In genomic region chr17:39270923-39271322, GRCh38 we compare ENCODE assay signal across 8 cellular contexts. TPM values are rescaled to one million over a fixed set of nuclear protein-coding genes. Genes with fewer than 3 reads are reported as not detected.
DNase-seq lines count a peak whose midpoint lies in the region; ATAC-seq and TF ChIP-seq lines count a peak whose summit lies in the region.

No MANE protein-coding gene starts in this region.

- H3K36me3 Mint-ChIP-seq in natural killer cell, result no peaks in the 10 kb centered on the region

- no peak overlapping the region for H3K4me3 ChIP-seq in astrocyte of the spinal cord (ENCODE audit: low read depth, low read length)
- no peak overlapping the region for H3K4me3 ChIP-seq in neural cell (ENCODE audit: low read length)

- peak; percentile 10 for DNase-seq in GF-D8 (lab: John Stamatoyannopoulos, UW)
- peak; percentile 46 for DNase-seq in astrocyte of the spinal cord (ENCODE audit: low read depth, low spot score)
- DNase-seq in activated CD4-positive, CD25-positive, alpha-beta regulatory T cell (lab: John Stamatoyannopoulos, UW), result no peak
- DNase-seq in natural killer cell, result no peak
- DNase-seq in T1000 (lab: John Stamatoyannopoulos, UW), result no peak

- H4K20me1 ChIP-seq in neural cell (ENCODE audit: insufficient read depth), result no peaks in the 10 kb centered on the region

- H3K9me3 Mint-ChIP-seq in natural killer cell, result no peaks in the 10 kb centered on the region

- H3K9me3 ChIP-seq in neural cell (ENCODE audit: low read length), result no peaks in the 10 kb centered on the region

- no peaks in the 10 kb centered on the region for H3F3A ChIP-seq in neural cell (ENCODE audit: insufficient read depth, low read length, poor library complexity, severe bottlenecking)

- TF ChIP-seq CTCF in LNCAP (IDR thresholded peaks at IDR 0.05), result peak; percentile 61
- peak; percentile 57 for TF ChIP-seq CTCF in astrocyte of the spinal cord (IDR thresholded peaks at IDR 0.05; ENCODE audit: low read depth, low read length)
- TF ChIP-seq CTCF in neural cell (IDR thresholded peaks at IDR 0.05; ENCODE audit: poor library complexity, severe bottlenecking), result peak; percentile 20
- TF ChIP-seq CTCF in natural killer cell (IDR thresholded peaks at IDR 0.05), result no peak

- no peak overlapping the region for H3K27ac ChIP-seq in neural cell (ENCODE audit: low read length)

- no peak overlapping the region for H3K4me3 Mint-ChIP-seq in natural killer cell

- H3K27ac Mint-ChIP-seq in natural killer cell, result no peak overlapping the region

- H3K9me2 ChIP-seq in neural cell (ENCODE audit: insufficient read depth, low read length), result no peaks in the 10 kb centered on the region

- H3K36me3 ChIP-seq in neural cell (ENCODE audit: insufficient read depth, low read length), result no peaks in the 10 kb centered on the region

- H3K27me3 Mint-ChIP-seq in natural killer cell (ENCODE audit: low read depth in 2 of 2), result no peaks in the 10 kb centered on the region

- H3K4me2 ChIP-seq in neural cell (ENCODE audit: low read length), result no peak overlapping the region

- TF ChIP-seq EP300 in neural cell (conservative IDR thresholded peaks at IDR 0.05; ENCODE audit: poor library complexity, severe bottlenecking), result no peak

- TF ChIP-seq RAD21 in neural cell (conservative IDR thresholded peaks at IDR 0.05), result peak; percentile 24

- no peak overlapping the region for H3K9ac ChIP-seq in neural cell (ENCODE audit: low read length)

- no peak overlapping the region for H2AFZ ChIP-seq in neural cell (ENCODE audit: low read depth, low read length)

- ATAC-seq in GM19035 (IDR thresholded peaks at IDR 0.05; ENCODE audit: unreplicated experiment) (no peak), natural killer cell (no peak)

- intact Hi-C loops in natural killer cell (cut with micrococcal nuclease), result no loop called here

- H3K79me2 ChIP-seq in neural cell (replicated peaks; ENCODE audit: insufficient read depth, low read length), result no peaks in the 10 kb centered on the region

- no peaks in the 10 kb centered on the region for H3K27me3 ChIP-seq in neural cell (ENCODE audit: insufficient read depth, low read depth, low read length)

- no peaks in the 10 kb centered on the region for H3K4me1 Mint-ChIP-seq in natural killer cell

- in situ Hi-C loops in astrocyte of the spinal cord (cut with HindIII; ENCODE audit: low sequenced_read_pairs), result no loop called here

TF ChIP-seq in neural cell, 6 proteins besides CTCF, POLR2A, EP300 and RAD21:
- TF ChIP-seq EZH2 (IDR thresholded peaks at IDR 0.05; ENCODE audit: borderline replicate concordance, insufficient read depth, low read length, poor library complexity, severe bottlenecking) (no peak), SMC3 (conservative IDR thresholded peaks at IDR 0.05; ENCODE audit: poor library complexity) (peak; percentile 13)

RNA-seq across cellular contexts. Expression of gene STAC2, which starts 45.2 kb away (rescaled TPM):
- polyA plus RNA-seq in neural cell, result not detected in 2 replicates
- not detected in 2 replicates for polyA minus RNA-seq in neural cell
- not detected for total RNA-seq in natural killer cell

Comparison
In these comparisons a context has a peak if more than half of its experiments do, and no peak if none do; other contexts are left out.
1. DNase-seq: peak in GF-D8 (single experiment) and astrocyte of the spinal cord (single experiment); none in activated CD4-positive, CD25-positive, alpha-beta regulatory T cell (0 of 4), natural killer cell (single experiment) and T1000 (single experiment).